In the genomic region with DNA sequence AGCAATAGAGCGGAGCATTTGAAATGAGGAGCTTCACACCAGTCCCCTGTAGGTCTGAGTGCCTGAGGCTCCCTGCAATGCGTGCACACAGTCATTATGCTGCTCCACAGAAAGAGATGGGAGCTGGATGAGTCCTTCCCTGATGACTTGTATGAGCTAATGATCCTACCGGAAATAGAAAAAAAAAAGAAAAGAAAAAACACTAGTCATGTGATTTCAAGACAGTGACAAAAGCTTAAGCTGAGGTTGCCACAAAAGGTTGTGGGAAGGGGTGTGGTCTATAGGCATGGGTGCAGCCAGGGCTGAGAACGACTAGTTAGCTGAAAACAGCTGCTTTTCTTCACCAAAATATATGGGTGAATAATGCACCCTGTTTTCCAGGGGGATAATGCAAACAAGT, we compare ENCODE assay signal across 11 cellular contexts.
DNase-seq lines count a peak whose midpoint lies in the region; ATAC-seq, FAIRE-seq and TF ChIP-seq lines count a peak whose summit lies in the region.
"Had no signal": no experiment of that assay in that cellular context is flagged by ENCODE, and none has a peak within 500 bp of the region (broad histone marks: within the 10 kb centered on the region; RNA-seq: fewer than 3 reads in every experiment).

No MANE protein-coding gene starts in this region.

- no peaks in the 10 kb centered on the region for H3K27me3 Mint-ChIP-seq in activated CD4-positive, alpha-beta memory T cell treated with anti-CD3 and anti-CD28 coated beads, Interleukin-2, amount 10 ng/mL, durations not matched to agents 7 days and 5 days
- H3K27me3 Mint-ChIP-seq: B cell had no signal

- DNase-seq in Right ventricle myocardium inferior (ENCODE audit: missing footprints) (peak; percentile 32), left ventricle myocardium superior (no peak), H1 (ENCODE audit: low read depth in 1 of 2, low spot score in 2 of 2) (no peak), suprapubic skin (ENCODE audit: low spot score in 2 of 2) (no peak), Ammon's horn (ENCODE audit: low spot score) (no peak), uterus (no peak), Karpas-422 (no peak)
- DNase-seq in activated CD4-positive, alpha-beta memory T cell treated with anti-CD3 and anti-CD28 coated beads, Interleukin-2, amount 10 ng/mL, durations not matched to agents 7 days and 5 days, result peak; percentile 76
- DNase-seq: SW 1271 had no signal

- 96% methylated on average over 4 of the region's 4 CpGs; no CpG with 5 or more reads in 1 of the 2 experiments for WGBS in H1 (ENCODE audit: extremely low coverage in 1 of 2, insufficient coverage in 1 of 2, insufficient read length in 1 of 2, insufficient replicate concordance in 2 of 2, low coverage in 1 of 2, low lambda C conversion rate in 2 of 2, missing lambda C conversion rate in 1 of 2), 2 experiments
- WGBS in suprapubic skin, result 55% methylated on average over 4 of the region's 4 CpGs

- no peak overlapping the region for H2BK12ac ChIP-seq in H1 (ENCODE audit: low read depth, low read length)

- H3K27ac Mint-ChIP-seq in activated CD4-positive, alpha-beta memory T cell treated with anti-CD3 and anti-CD28 coated beads, Interleukin-2, amount 10 ng/mL, durations not matched to agents 7 days and 5 days, result peak overlapping the region; percentile 81
- H3K27ac Mint-ChIP-seq: B cell had no signal

- H3K79me2 ChIP-seq in H1 (ENCODE audit: control insufficient read depth in 1 of 2, insufficient read depth in 2 of 2, low read length in 2 of 2), result no peaks in the 10 kb centered on the region
- no peaks in the 10 kb centered on the region for H3K79me2 ChIP-seq in Karpas-422 (ENCODE audit: low read length)

- no peaks in the 10 kb centered on the region for H3K27me3 ChIP-seq in H1 (replicated peaks in 1 of 4; ENCODE audit: control insufficient read depth in 3 of 4, extremely low read depth in 1 of 4, insufficient read depth in 3 of 4, low read length in 3 of 4)
- H3K27me3 ChIP-seq in suprapubic skin, result no peaks in the 10 kb centered on the region
- no peaks in the 10 kb centered on the region for H3K27me3 ChIP-seq in uterus
- H3K27me3 ChIP-seq in Karpas-422 (ENCODE audit: low read length), result peaks cover 2% of the 10 kb centered on the region; the same call in 1 of the 2 replicates
- H3K27me3 ChIP-seq: neutrophil had no signal

- no peak for FAIRE-seq in H1 (lab: Jason Lieb, UNC)

- H3K79me1 ChIP-seq in H1 (ENCODE audit: low read depth, low read length), result no peaks in the 10 kb centered on the region

- TF ChIP-seq RAD21 in H1 (IDR thresholded peaks at IDR 0.05 in 1 of 2, conservative IDR thresholded peaks at IDR 0.05 in 1 of 2; ENCODE audit: low read depth in 2 of 2, low read length in 2 of 2), result no peak

- no peak overlapping the region for H3K14ac ChIP-seq in H1 (ENCODE audit: insufficient read length)

- peaks cover 13% of the 10 kb centered on the region for H3K9me3 Mint-ChIP-seq in activated CD4-positive, alpha-beta memory T cell treated with anti-CD3 and anti-CD28 coated beads, Interleukin-2, amount 10 ng/mL, durations not matched to agents 7 days and 5 days

- H3K4me1 Mint-ChIP-seq in activated CD4-positive, alpha-beta memory T cell treated with anti-CD3 and anti-CD28 coated beads, Interleukin-2, amount 10 ng/mL, durations not matched to agents 7 days and 5 days, result peaks cover 62% of the 10 kb centered on the region
- H3K4me1 Mint-ChIP-seq: B cell had no signal

- H4K8ac ChIP-seq in H1 (ENCODE audit: extremely low read depth, insufficient read depth, low read length), result no peak overlapping the region

- H4K5ac ChIP-seq in H1 (ENCODE audit: insufficient read length, low read depth, low read length), result no peak overlapping the region

- H2BK20ac ChIP-seq in H1 (ENCODE audit: low read length), result no peak overlapping the region

- no peak overlapping the region for H4K91ac ChIP-seq in H1 (replicated peaks; ENCODE audit: insufficient read length, low read length)

- no peak overlapping the region for H2BK5ac ChIP-seq in H1 (ENCODE audit: low read depth, low read length)

- H3K27ac ChIP-seq in H1 (ENCODE audit: low read depth, low read length), result no peak overlapping the region
- peak overlapping the region; percentile 69 for H3K27ac ChIP-seq in suprapubic skin
- H3K27ac ChIP-seq in uterus, result peak overlapping the region in 1 of 2 donors; percentile 58
- H3K27ac ChIP-seq in Karpas-422 (ENCODE audit: low read length), result no peak overlapping the region
- H3K27ac ChIP-seq: neutrophil had no signal

- no peak overlapping the region for H3K9ac ChIP-seq in H1 (replicated peaks in 1 of 4; ENCODE audit: extremely low read depth in 1 of 4, low read depth in 3 of 4, low read length in 3 of 4)
- H3K9ac ChIP-seq in Karpas-422 (ENCODE audit: low read length), result no peak overlapping the region

- no peak for TF ChIP-seq CTCF in H1 (IDR thresholded peaks at IDR 0.05; ENCODE audit: control extremely low read depth in 1 of 3, insufficient read depth in 1 of 3, low read depth in 1 of 3, low read length in 3 of 3)
- TF ChIP-seq CTCF in suprapubic skin (IDR thresholded peaks at IDR 0.05), result no peak
- TF ChIP-seq CTCF in uterus (IDR thresholded peaks at IDR 0.05), result no peak

- H3K36me3 ChIP-seq in H1 (ENCODE audit: control insufficient read depth in 2 of 4, insufficient read depth in 4 of 4, low read length in 3 of 4) (no peaks in the 10 kb centered on the region), suprapubic skin (no peaks in the 10 kb centered on the region), uterus (no peaks in the 10 kb centered on the region), Karpas-422 (ENCODE audit: insufficient read depth, low read length) (no peaks in the 10 kb centered on the region)
- H3K36me3 ChIP-seq: neutrophil had no signal

- no peak overlapping the region for H3K4me3 ChIP-seq in H1 (ENCODE audit: extremely low read depth in 1 of 4, insufficient read depth in 2 of 4, low read depth in 3 of 4, low read length in 4 of 4)
- H3K4me3 ChIP-seq in suprapubic skin, result no peak overlapping the region
- no peak overlapping the region for H3K4me3 ChIP-seq in uterus
- no peak overlapping the region for H3K4me3 ChIP-seq in Karpas-422 (ENCODE audit: low read length)

- no peak overlapping the region for H2BK120ac ChIP-seq in H1 (replicated peaks; ENCODE audit: low read depth, low read length)

- POLR2A ChIA-PET in activated CD4-positive, alpha-beta memory T cell treated with anti-CD3 and anti-CD28 coated beads, Interleukin-2, amount 10 ng/mL, durations not matched to agents 7 days and 5 days (lab: Charles Lee), result interaction anchor here (0.8 to 4.3 kb wide), 11 partner anchors 11 to 363 kb away, joined by 3 to 28 read pairs (median 6); partner anchors contain the start of genes FOCAD and MLLT3
- POLR2A ChIA-PET in H1 (lab: Charles Lee; ENCODE audit: partially characterized antibody), result interaction anchor here (1.6 kb wide), 1 partner anchor 19 kb away, joined by 4 read pairs; no protein-coding TSS in a partner anchor

- H3K23me2 ChIP-seq in H1 (ENCODE audit: low read depth, low read length), result no peaks in the 10 kb centered on the region

- H3K36me3 Mint-ChIP-seq in activated CD4-positive, alpha-beta memory T cell treated with anti-CD3 and anti-CD28 coated beads, Interleukin-2, amount 10 ng/mL, durations not matched to agents 7 days and 5 days (ENCODE audit: low read depth), result peaks cover 16% of the 10 kb centered on the region

- intact Hi-C loops in Right ventricle myocardium inferior (cut with DNase I) (no loop called here), left ventricle myocardium superior (cut with micrococcal nuclease) (no loop called here), uterus (cut with DNase I; ENCODE audit: low total_unique reads) (no loop called here)

- no peak overlapping the region for H2AK5ac ChIP-seq in H1 (ENCODE audit: low read depth, low read length)

- H3K9me3 ChIP-seq in H1 (ENCODE audit: insufficient read depth in 2 of 2, low read depth in 1 of 2, low read length in 1 of 2) (no peaks in the 10 kb centered on the region), suprapubic skin (no peaks in the 10 kb centered on the region), uterus (no peaks in the 10 kb centered on the region), Karpas-422 (ENCODE audit: low read length) (no peaks in the 10 kb centered on the region)
- H3K9me3 ChIP-seq: neutrophil had no signal

- H3K56ac ChIP-seq in H1 (replicated peaks; ENCODE audit: insufficient read length, low read depth, low read length), result no peak overlapping the region

- no peak overlapping the region for H3K18ac ChIP-seq in H1 (ENCODE audit: extremely low read depth, low read length)

- TF ChIP-seq POLR2A in H1 (IDR thresholded peaks at IDR 0.05; ENCODE audit: control extremely low read depth in 1 of 2, low read depth in 2 of 2, low read length in 2 of 2) (no peak), suprapubic skin (IDR thresholded peaks at IDR 0.05) (no peak), uterus (IDR thresholded peaks at IDR 0.05) (no peak)

- no peak overlapping the region for H3K4me2 ChIP-seq in H1 (ENCODE audit: insufficient read depth in 1 of 2, low read depth in 2 of 2, low read length in 2 of 2)
- no peak overlapping the region for H3K4me2 ChIP-seq in Karpas-422 (ENCODE audit: low read depth, low read length, poor library complexity, severe bottlenecking)

- peaks cover 0 to 3% (median under 1%) of the 10 kb centered on the region in 4 experiments; a peak in 2 of 7 replicates for H3K4me1 ChIP-seq in H1 (replicated peaks in 1 of 4; ENCODE audit: control insufficient read depth in 3 of 4, insufficient read depth in 4 of 4, low read length in 3 of 4)
- peaks cover 25% of the 10 kb centered on the region for H3K4me1 ChIP-seq in suprapubic skin
- peaks cover 0 to 4% of the 10 kb centered on the region in 2 donors for H3K4me1 ChIP-seq in uterus
- H3K4me1 ChIP-seq in Karpas-422 (ENCODE audit: low read length), result peaks cover 3% of the 10 kb centered on the region

- H3K9me2 ChIP-seq in Karpas-422 (replicated peaks; ENCODE audit: insufficient read depth, low read length), result no peaks in the 10 kb centered on the region

- H3K4me3 Mint-ChIP-seq in activated CD4-positive, alpha-beta memory T cell treated with anti-CD3 and anti-CD28 coated beads, Interleukin-2, amount 10 ng/mL, durations not matched to agents 7 days and 5 days, result peak overlapping the region; percentile 45
- H3K4me3 Mint-ChIP-seq: B cell had no signal

- H3K23ac ChIP-seq in H1 (ENCODE audit: insufficient read length), result no peak overlapping the region

- no peak overlapping the region for H2BK15ac ChIP-seq in H1 (ENCODE audit: low read length)

- ATAC-seq in Right ventricle myocardium inferior, result no peak
- ATAC-seq in left ventricle myocardium superior, result no peak

- H2AFZ ChIP-seq in H1 (ENCODE audit: low read length) (peak overlapping the region; percentile 68; the same call in 1 of the 2 replicates), Karpas-422 (ENCODE audit: low read length) (no peak overlapping the region)

- CTCF ChIA-PET in activated CD4-positive, alpha-beta memory T cell treated with anti-CD3 and anti-CD28 coated beads, Interleukin-2, amount 10 ng/mL, durations not matched to agents 7 days and 5 days (lab: Charles Lee), result interaction anchor here (0.6 to 3.3 kb wide), 8 partner anchors 11 to 1186 kb away, joined by 3 to 14 read pairs (median 3); partner anchors contain the start of gene MLLT3
- CTCF ChIA-PET in H1 (lab: Charles Lee; ENCODE audit: partially characterized antibody), result interaction anchor here (1.2 to 1.7 kb wide), 4 partner anchors 14 to 710 kb away, joined by 3 to 4 read pairs (median 4); partner anchors contain the start of gene HACD4

- no peaks in the 10 kb centered on the region for H4K20me1 ChIP-seq in H1 (replicated peaks in 1 of 2; ENCODE audit: control insufficient read depth in 1 of 2, insufficient read depth in 2 of 2, low read length in 2 of 2)
- no peaks in the 10 kb centered on the region for H4K20me1 ChIP-seq in Karpas-422 (ENCODE audit: insufficient read depth, low read depth, low read length)

- H3K4ac ChIP-seq in H1 (replicated peaks; ENCODE audit: insufficient read length, low read depth, low read length), result no peak overlapping the region

- TF ChIP-seq EP300 in H1 (IDR thresholded peaks at IDR 0.05; ENCODE audit: borderline replicate concordance in 1 of 2, low read depth in 2 of 2, low read length in 2 of 2) (no peak), suprapubic skin (IDR thresholded peaks at IDR 0.05) (no peak)

Comparison
In these comparisons a context has a peak if more than half of its experiments do, and no peak if none do; other contexts are left out.
1. DNase-seq: peak in Right ventricle myocardium inferior (single experiment) and activated CD4-positive, alpha-beta memory T cell treated with anti-CD3 and anti-CD28 coated beads, Interleukin-2, amount 10 ng/mL, durations not matched to agents 7 days and 5 days (single experiment); none in left ventricle myocardium superior (single experiment), H1 (0 of 2), suprapubic skin (0 of 2), Ammon's horn (single experiment), uterus (0 of 2) and Karpas-422 (single experiment).